In the genomic region with DNA sequence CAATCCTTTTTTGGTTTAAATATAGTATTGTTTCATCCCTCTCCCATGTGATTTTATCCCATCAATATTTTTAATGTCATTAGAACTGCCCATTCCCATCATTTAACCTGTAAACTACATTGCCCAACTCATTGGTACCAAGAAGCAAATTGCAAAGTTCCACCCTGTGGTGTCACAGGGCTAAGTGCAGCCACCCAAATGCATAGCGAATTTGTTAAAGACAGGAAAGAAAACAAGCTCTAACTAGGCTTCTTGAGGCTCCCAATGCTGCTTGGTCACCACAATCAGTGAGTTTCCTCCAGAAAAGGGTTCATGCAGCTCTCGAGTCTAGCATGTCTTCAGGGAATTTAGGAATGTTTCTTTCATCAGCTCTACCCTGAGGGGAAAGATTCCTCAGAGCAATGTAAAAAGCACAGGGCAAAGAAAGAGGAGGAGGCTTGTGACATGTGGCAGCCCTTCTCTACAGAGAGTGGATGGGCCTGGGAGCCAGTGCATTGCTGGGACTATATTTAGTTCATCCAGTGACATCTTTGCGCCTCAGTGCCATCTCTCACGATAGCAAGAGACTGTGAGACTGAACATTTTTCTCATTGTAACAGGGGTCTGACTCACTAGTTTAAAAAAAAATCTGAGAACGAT, we compare ENCODE assay signal across 8 cellular contexts. TPM values are rescaled to one million over a fixed set of nuclear protein-coding genes. Genes with fewer than 3 reads are reported as not detected.
A peak's percentile ranks its signal among the peaks of the same experiment; 100 is the strongest.
DNase-seq lines count a peak whose midpoint lies in the region; ATAC-seq and TF ChIP-seq lines count a peak whose summit lies in the region.

No MANE protein-coding gene starts in this region.

- no peak for TF ChIP-seq CTCF in AG04450 (IDR thresholded peaks at IDR 0.05; ENCODE audit: low read depth, low read length)

- H3K27ac ChIP-seq in AG04450 (ENCODE audit: low read depth, low read length) (peak overlapping the region; percentile 69), SJCRH30 (peak overlapping the region; percentile 80)

- ATAC-seq in GM21528 (IDR thresholded peaks at IDR 0.05; ENCODE audit: low FRiP score, unreplicated experiment): peak; percentile 64

- peaks cover 3% of the 10 kb centered on the region; the same call in 1 of the 2 replicates for H3K9me3 ChIP-seq in AG04450 (ENCODE audit: control insufficient read depth, insufficient read depth, low read length)
- no peaks in the 10 kb centered on the region for H3K9me3 ChIP-seq in SJCRH30 (replicated peaks)

- DNase-seq in AG04450 (ENCODE audit: low read depth, low spot score): no peak
- DNase-seq in SJCRH30: peak; percentile 38 to 56
- peak; percentile 25 for DNase-seq in iPS-NIHi7 (ENCODE audit: extremely low spot score)
- no peak for DNase-seq in NCI-H1092 treated with DMSO at 0.1 percent for 48 hours (lab: John Stamatoyannopoulos, UW)
- DNase-seq in activated gamma-delta T cell treated with Interleukin-2 at 50 U/mL for 16 hours: no peak
- DNase-seq in activated CD4-positive, alpha-beta T cell treated with anti-CD3 and anti-CD28 coated beads for 1 hour: no peak
- DNase-seq in RKO (ENCODE audit: low spot score): no peak

- peaks cover 31% of the 10 kb centered on the region for H3K4me1 ChIP-seq in SJCRH30

- no peaks in the 10 kb centered on the region for H3K36me3 ChIP-seq in SJCRH30

- POLR2A ChIA-PET in AG04450 (lab: Yijun Ruan, JAX): interaction anchor here (0.7 to 1.7 kb wide), 3 partner anchors 57 to 312 kb away, joined by 3 to 18 read pairs (median 4); no protein-coding TSS in a partner anchor

- H3K27me3 ChIP-seq in AG04450 (ENCODE audit: control insufficient read depth, insufficient read depth, low read length): no peaks in the 10 kb centered on the region
- no peaks in the 10 kb centered on the region for H3K27me3 ChIP-seq in SJCRH30

- H3K4me3 ChIP-seq in AG04450 (ENCODE audit: low read depth, low read length) (no peak overlapping the region), SJCRH30 (no peak overlapping the region)

- CTCF ChIA-PET in AG04450 (lab: Charles Lee): interaction anchor here (0.5 to 2.3 kb wide), 14 partner anchors 8 to 444 kb away, joined by 3 to 26 read pairs (median 4); no protein-coding TSS in a partner anchor

RNA-seq across cellular contexts. Expression of a gene that starts 58.1 kb away (rescaled TPM):
- 1,209 and 1,356 TPM in 2 replicates for polyA plus RNA-seq in AG04450 (2011; rRNA removed)
- polyA minus RNA-seq in AG04450 (2011; rRNA and poly(A)+ RNA removed): 1,205 and 1,557 TPM in 2 replicates
- 22.2 and 23.7 TPM in 2 replicates for total RNA-seq in SJCRH30 (2014; rRNA removed; shearing (Covaris generic))

Comparison
In these comparisons a context has a peak if more than half of its experiments do, and no peak if none do; other contexts are left out.
1. DNase-seq: peak in SJCRH30 (2 of 2) and iPS-NIHi7 (single experiment); none in AG04450 (single experiment), NCI-H1092 treated with DMSO at 0.1 percent for 48 hours (single experiment), activated gamma-delta T cell treated with Interleukin-2 at 50 U/mL for 16 hours (single experiment), activated CD4-positive, alpha-beta T cell treated with anti-CD3 and anti-CD28 coated beads for 1 hour (single experiment) and RKO (single experiment).